9 cellular contexts compared by ENCODE assay signal in the genomic region with DNA sequence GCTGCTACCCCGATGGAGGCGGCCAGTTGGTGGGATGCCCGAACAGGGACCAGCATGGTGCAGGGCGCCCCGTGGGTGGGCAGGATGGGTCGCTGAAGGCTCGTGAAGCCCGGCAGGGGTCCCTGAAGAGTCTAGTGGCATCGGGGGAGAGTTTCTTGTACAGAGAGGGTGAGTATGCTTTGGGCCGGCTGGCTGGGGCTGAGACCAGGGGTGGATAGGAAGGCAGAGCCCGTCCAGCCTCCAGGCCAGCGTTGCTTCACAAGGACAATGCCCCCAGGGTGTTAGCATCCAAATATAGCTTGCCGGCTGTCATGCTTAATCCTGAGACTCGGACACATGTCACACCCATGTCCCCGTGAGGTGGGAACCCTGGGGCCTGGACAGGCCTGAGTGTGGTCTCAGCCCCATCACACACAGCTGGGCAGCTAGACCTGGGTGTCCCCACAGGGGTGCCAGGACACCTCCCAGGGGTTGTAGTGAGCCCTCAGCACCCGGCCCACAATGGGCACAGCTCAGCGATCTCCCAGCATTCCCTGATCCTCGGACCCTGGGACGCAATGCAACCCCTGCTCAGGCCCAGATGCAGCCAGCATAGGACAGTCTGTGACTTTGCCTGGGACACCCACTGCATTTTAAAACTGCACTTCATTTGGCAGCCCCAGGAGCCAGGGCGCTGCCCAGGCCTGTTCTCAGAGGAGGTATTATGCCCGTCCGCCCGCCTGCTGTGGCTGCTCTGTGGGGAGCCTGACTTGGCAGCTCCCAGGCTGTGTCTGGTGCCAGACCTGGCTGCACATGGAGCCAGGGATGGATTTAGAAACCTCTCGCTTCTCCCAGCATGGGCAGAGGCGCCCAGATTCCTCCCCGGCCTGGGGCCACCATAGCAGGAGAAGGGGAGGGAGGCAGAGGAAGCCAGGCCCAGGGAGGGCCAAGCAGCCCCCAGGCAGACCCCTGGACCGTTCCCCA. TPM values are rescaled to one million over a fixed set of nuclear protein-coding genes. Genes with fewer than 3 reads are reported as not detected.
DNase-seq lines count a peak whose midpoint lies in the region; ATAC-seq, FAIRE-seq and TF ChIP-seq lines count a peak whose summit lies in the region.
"Had no signal": no experiment of that assay in that cellular context is flagged by ENCODE, and none has a peak within 500 bp of the region (broad histone marks: within the 10 kb centered on the region; RNA-seq: fewer than 3 reads in every experiment).

No MANE protein-coding gene starts in this region.

- intact Hi-C loops in pancreas (cut with DNase I) = no loop called here

- no peaks in the 10 kb centered on the region for H3K27me3 Mint-ChIP-seq in stimulated activated naive B cell treated with anti-CD40 and anti-IgM and Interleukin-4, amounts not matched to agents 10 μg/mL and 1 μg/mL and 100 μg/mL, for 72 hours

- ATAC-seq in pancreas (peak; percentile 41 to 68 (median 48)), HG02759 (IDR thresholded peaks at IDR 0.05; ENCODE audit: unreplicated experiment) (no peak)
- no peak for ATAC-seq in stimulated activated naive B cell treated with anti-CD40 and anti-IgM and Interleukin-4, amounts not matched to agents 10 μg/mL and 1 μg/mL and 100 μg/mL, for 72 hours (replicated peaks)

- no peak overlapping the region for H3K27ac Mint-ChIP-seq in stimulated activated naive B cell treated with anti-CD40 and anti-IgM and Interleukin-4, amounts not matched to agents 10 μg/mL and 1 μg/mL and 100 μg/mL, for 72 hours

- H3K36me3 Mint-ChIP-seq in stimulated activated naive B cell treated with anti-CD40 and anti-IgM and Interleukin-4, amounts not matched to agents 10 μg/mL and 1 μg/mL and 100 μg/mL, for 72 hours = no peaks in the 10 kb centered on the region

- no peak for FAIRE-seq in pancreas (lab: Jason Lieb, UNC)

- WGBS in pancreas, 2 donors = 80 to 81% methylated on average over 27 of the region's 27 CpGs

- TF ChIP-seq CTCF in pancreas (IDR thresholded peaks at IDR 0.05) = no peak
- TF ChIP-seq CTCF in GM13976 (IDR thresholded peaks at IDR 0.05; ENCODE audit: borderline replicate concordance, control extremely low read depth, extremely low read depth, insufficient read depth, missing control alignments) = no peak

- H3K27ac ChIP-seq in pancreas = peak overlapping the region; percentile 25 to 64 (median 38)
- H3K27ac ChIP-seq: KMS-11 had no signal

- no peaks in the 10 kb centered on the region for H3K9me3 ChIP-seq in pancreas

- H3K27me3 ChIP-seq in pancreas = no peaks in the 10 kb centered on the region

- H3K4me1 Mint-ChIP-seq in stimulated activated naive B cell treated with anti-CD40 and anti-IgM and Interleukin-4, amounts not matched to agents 10 μg/mL and 1 μg/mL and 100 μg/mL, for 72 hours = peaks cover 17 to 47% of the 10 kb centered on the region in 2 donors

- H3K9me3 Mint-ChIP-seq in stimulated activated naive B cell treated with anti-CD40 and anti-IgM and Interleukin-4, amounts not matched to agents 10 μg/mL and 1 μg/mL and 100 μg/mL, for 72 hours = no peaks in the 10 kb centered on the region

- DNase-seq in D341Med (ENCODE audit: low spot score) (peak; percentile 38), NCI-H345 (lab: John Stamatoyannopoulos, UW) (peak; percentile 93), fibroblast of gingiva (ENCODE audit: low read depth) (peak; percentile 74), pancreas (peak in 5 of 6 donors; percentile 47 to 89 (median 64)), EL (no peak), GM13976 (ENCODE audit: low spot score) (no peak)
- DNase-seq in stimulated activated naive B cell treated with anti-CD40 and anti-IgM and Interleukin-4, amounts not matched to agents 10 μg/mL and 1 μg/mL and 100 μg/mL, for 72 hours = no peak

- H3K4me3 ChIP-seq in pancreas = no peak overlapping the region

- H3K4me1 ChIP-seq in pancreas = peaks cover 17 to 29% (median 18%) of the 10 kb centered on the region in 3 donors

- no peaks in the 10 kb centered on the region for H3K36me3 ChIP-seq in pancreas

- in situ Hi-C loops in GM13976 (cut with MboI; ENCODE audit: low sequenced_read_pairs, unreplicated experiment) = no loop called here

- H3K4me3 Mint-ChIP-seq in stimulated activated naive B cell treated with anti-CD40 and anti-IgM and Interleukin-4, amounts not matched to agents 10 μg/mL and 1 μg/mL and 100 μg/mL, for 72 hours = no peak overlapping the region

RNA-seq across cellular contexts. Expression of a gene that starts 36.4 kb away (rescaled TPM):
- 10 to 100 TPM; 53.3 to 65.3 (median 60.6) TPM for total RNA-seq in pancreas
- 10 to 100 TPM; 80.1 to 87.6 TPM for polyA plus RNA-seq in pancreas

Comparison
In these comparisons a context has a peak if more than half of its experiments do, and no peak if none do; other contexts are left out.
1. DNase-seq: peak in D341Med (single experiment), NCI-H345 (single experiment), fibroblast of gingiva (single experiment) and pancreas (5 of 6); none in EL (single experiment), stimulated activated naive B cell treated with anti-CD40 and anti-IgM and Interleukin-4, amounts not matched to agents 10 μg/mL and 1 μg/mL and 100 μg/mL, for 72 hours (single experiment) and GM13976 (single experiment).
2. ATAC-seq: peak in pancreas (4 of 4); none in stimulated activated naive B cell treated with anti-CD40 and anti-IgM and Interleukin-4, amounts not matched to agents 10 μg/mL and 1 μg/mL and 100 μg/mL, for 72 hours (0 of 2) and HG02759 (single experiment).